8 cellular contexts compared by ENCODE assay signal in the genomic region with DNA sequence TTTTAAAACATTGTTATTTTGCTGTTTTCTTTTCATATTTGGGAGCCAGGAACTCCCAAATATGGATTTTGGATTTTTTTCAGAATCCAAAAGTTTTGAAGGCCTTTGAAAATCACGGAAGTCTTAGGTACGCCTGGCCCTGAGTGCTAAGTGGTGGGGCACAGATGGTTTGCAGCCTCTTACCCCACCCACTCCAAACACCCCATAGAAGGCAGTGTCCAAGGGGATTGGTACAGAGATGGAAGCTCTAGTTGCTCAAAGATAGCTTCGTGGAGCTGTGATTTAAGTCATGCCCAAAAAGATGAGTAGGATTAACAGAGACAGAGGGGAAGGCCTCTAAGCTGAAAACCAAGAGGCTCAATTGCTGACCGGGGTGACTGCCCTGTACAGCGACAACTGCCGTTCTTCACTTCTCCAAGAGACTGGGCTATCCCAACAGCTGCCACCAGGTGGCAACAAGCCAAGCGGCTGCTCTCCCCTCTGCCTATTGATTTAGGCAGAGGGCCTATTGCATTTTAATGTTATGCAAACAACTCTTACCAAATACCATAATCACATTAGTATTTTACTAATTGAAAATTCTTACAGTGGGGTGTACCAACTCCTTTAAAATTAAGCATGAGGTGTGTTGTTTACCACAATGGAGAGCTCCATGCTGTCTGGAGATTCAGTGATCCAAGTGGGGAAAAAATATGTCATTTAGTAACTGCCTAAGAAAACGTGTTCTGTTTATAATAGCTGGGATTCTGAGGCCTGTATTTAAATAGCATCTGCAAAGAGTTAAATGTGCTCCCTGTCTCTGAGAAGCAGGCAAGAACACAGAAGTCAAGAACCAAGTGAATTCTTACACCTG.
DNase-seq lines count a peak whose midpoint lies in the region; ATAC-seq and TF ChIP-seq lines count a peak whose summit lies in the region.

No MANE protein-coding gene starts in this region.

- WGBS in lower leg skin, 2 donors = 32 to 46% methylated on average over 8 of the region's 8 CpGs

- peak in 1 of 3 donors; percentile 52 for TF ChIP-seq CTCF in lower leg skin (IDR thresholded peaks at IDR 0.05)

- intact Hi-C loops in lower leg skin (cut with DNase I; ENCODE audit: low total_unique reads) = loop anchor here (5.0 kb wide), 1 partner anchor 375 kb away; no protein-coding TSS in a partner anchor

- ATAC-seq in HG02938 (IDR thresholded peaks at IDR 0.05; ENCODE audit: unreplicated experiment) = peak; percentile 56
- ATAC-seq in HG03378 (IDR thresholded peaks at IDR 0.05; ENCODE audit: unreplicated experiment) = no peak

- no peak for TF ChIP-seq POLR2A in lower leg skin (IDR thresholded peaks at IDR 0.05)

- DNase-seq in COLO829 (ENCODE audit: low spot score) = peak; percentile 24
- DNase-seq in NCI-H748 (lab: John Stamatoyannopoulos, UW; ENCODE audit: unreplicated experiment) = peak; percentile 76
- DNase-seq in activated CD4-positive, alpha-beta T cell treated with anti-CD3 and anti-CD28 coated beads, Interleukin-2, amount 50 U/mL, for 24 hours (ENCODE audit: low read depth in 1 of 2, low spot score in 1 of 2) = peak; percentile 72 to 75
- peak; percentile 52 to 69 for DNase-seq in dermis microvascular lymphatic vessel endothelial cell (ENCODE audit: low read depth in 2 of 2)
- peak; percentile 69 to 96 for DNase-seq in lower leg skin (ENCODE audit: low spot score in 2 of 2)
- DNase-seq in stimulated activated CD8-positive, alpha-beta memory T cell treated with anti-CD3 and anti-CD28 coated beads, Interleukin-12 subunit alpha, Interleukin-12 subunit beta, amount 100 ng/mL, for 1 hour (ENCODE audit: low read depth) = peak; percentile 78

- H3K4me3 ChIP-seq in lower leg skin (ENCODE audit: low read depth, poor library complexity, severe bottlenecking) = no peak overlapping the region

Comparison
In these comparisons a context has a peak if more than half of its experiments do, and no peak if none do; other contexts are left out.
1. DNase-seq: peak in every context shown above with its lines; median percentile 82 in lower leg skin; 78 in stimulated activated CD8-positive, alpha-beta memory T cell treated with anti-CD3 and anti-CD28 coated beads, Interleukin-12 subunit alpha, Interleukin-12 subunit beta, amount 100 ng/mL, for 1 hour; 76 in NCI-H748; 74 in activated CD4-positive, alpha-beta T cell treated with anti-CD3 and anti-CD28 coated beads, Interleukin-2, amount 50 U/mL, for 24 hours; 60 in dermis microvascular lymphatic vessel endothelial cell; 24 in COLO829.